ENCODE assay signal across 12 cellular contexts in genomic region chr3:126835472-126836219, GRCh38.
DNase-seq lines count a peak whose midpoint lies in the region; ATAC-seq and TF ChIP-seq lines count a peak whose summit lies in the region.
"Had no signal": no experiment of that assay in that cellular context is flagged by ENCODE, and none has a peak within 500 bp of the region (broad histone marks: within the 10 kb centered on the region; RNA-seq: fewer than 3 reads in every experiment).

No MANE protein-coding gene starts in this region.

- no peak for TF ChIP-seq POLR2A in HCT116 (IDR thresholded peaks at IDR 0.05; ENCODE audit: borderline replicate concordance, extremely low read depth, insufficient read depth, insufficient read length)

- no peak overlapping the region for H3K4me3 ChIP-seq in HCT116 (replicated peaks in 1 of 2; ENCODE audit: low read depth in 1 of 2, low read length in 2 of 2)
- H3K4me3 ChIP-seq: coronary artery, vagina had no signal

- no peak overlapping the region for H3K27ac ChIP-seq in HCT116 (ENCODE audit: low read depth, low read length)
- H3K27ac ChIP-seq: coronary artery, vagina had no signal

- TF ChIP-seq CTCF in HCT116 (IDR thresholded peaks at IDR 0.05 in 2 of 3, conservative IDR thresholded peaks at IDR 0.05 in 1 of 3; ENCODE audit: borderline replicate concordance in 1 of 3, insufficient read depth in 1 of 3, low read depth in 2 of 3, low read length in 2 of 3): 0 out of 6 replicates have a peak, but pooled peaks of 1 of the 3 experiments have one; percentile 22

- H3K9ac ChIP-seq in HCT116 (ENCODE audit: low read length): no peak overlapping the region

- DNase-seq in A172 (ENCODE audit: low spot score): peak; percentile 68
- no peak for DNase-seq in HCT116 (ENCODE audit: low read depth, low spot score)
- DNase-seq in astrocyte of the hippocampus (ENCODE audit: low read depth, low spot score): peak; percentile 62
- peak; percentile 39 for DNase-seq in left kidney (ENCODE audit: low read depth, low spot score)
- DNase-seq in T-helper 9 cell: no peak
- DNase-seq in stimulated activated CD8-positive, alpha-beta memory T cell treated with anti-CD3 and anti-CD28 coated beads, Interleukin-4, amount 100 ng/mL, for 48 hours: no peak
- DNase-seq: Kasumi-1, RPMI8226 had no signal

- no TSS peak for BruUV-seq in HCT116 (replicated peaks; lab: Mats Ljungman, UMichigan)

- intact Hi-C loops in HCT116 (cut with micrococcal nuclease): no loop called here

- no peaks in the 10 kb centered on the region for H3K79me2 ChIP-seq in HCT116 (ENCODE audit: insufficient read depth, low read length)

- CTCF ChIA-PET in HCT116 (lab: Charles Lee): no interaction called here

- POLR2A ChIA-PET in HCT116 (lab: Charles Lee): no interaction called here

- H3K36me3 ChIP-seq in HCT116 (ENCODE audit: control insufficient read depth in 1 of 2, insufficient read depth in 2 of 2, low read length in 2 of 2): no peaks in the 10 kb centered on the region
- H3K36me3 ChIP-seq: vagina had no signal

- no peak for TF ChIP-seq RAD21 in HCT116 (IDR thresholded peaks at IDR 0.05; ENCODE audit: low read depth)

- peak; percentile 61; the same call in 1 of the 2 replicates for ATAC-seq in HCT116
- ATAC-seq in HG02763 (IDR thresholded peaks at IDR 0.05; ENCODE audit: unreplicated experiment): no peak
- ATAC-seq in HG03565 (IDR thresholded peaks at IDR 0.05; ENCODE audit: unreplicated experiment): no peak

- H3K9me2 ChIP-seq in HCT116 (ENCODE audit: insufficient read depth): no peaks in the 10 kb centered on the region

- H2AFZ ChIP-seq in HCT116 (ENCODE audit: low read depth, low read length, poor library complexity, severe bottlenecking): no peak overlapping the region

- H4K20me1 ChIP-seq in HCT116 (ENCODE audit: insufficient read depth): no peaks in the 10 kb centered on the region

- no peaks in the 10 kb centered on the region for H3K27me3 ChIP-seq in HCT116 (ENCODE audit: insufficient read depth, low read length)
- H3K27me3 ChIP-seq: vagina had no signal

- H3K4me1 ChIP-seq in HCT116 (ENCODE audit: control insufficient read depth in 1 of 2, insufficient read depth in 2 of 2, low read length in 2 of 2): peaks cover 0 to 16% of the 10 kb centered on the region in 2 experiments; a peak in 2 of 4 replicates

- no peaks in the 10 kb centered on the region for H3K9me3 ChIP-seq in HCT116 (ENCODE audit: control insufficient read depth in 1 of 2, insufficient read depth in 1 of 2, low read depth in 1 of 2, low read length in 2 of 2)
- H3K9me3 ChIP-seq: vagina had no signal

- RAD21 ChIA-PET in HCT116 (lab: Charles Lee; ENCODE audit: low non-redundant PET in 1 of 2, low total read pairs in 2 of 2, uncharacterized antibody in 2 of 2, unreplicated experiment in 2 of 2): no interaction called here

- H3K4me2 ChIP-seq in HCT116 (ENCODE audit: low read length): peak overlapping the region; percentile 28

TF ChIP-seq in HCT116, 20 proteins besides CTCF, POLR2A, EP300 and RAD21:
- TF ChIP-seq ZNF274 (IDR thresholded peaks at IDR 0.05; ENCODE audit: low read depth, low read length) (no peak), FOSL1 (IDR thresholded peaks at IDR 0.05; ENCODE audit: low read depth) (no peak), ELF1 (IDR thresholded peaks at IDR 0.05; ENCODE audit: borderline replicate concordance, low read depth) (no peak), SP1 (IDR thresholded peaks at IDR 0.05; ENCODE audit: low read depth) (no peak), CBX3 (IDR thresholded peaks at IDR 0.05; ENCODE audit: low read depth) (no peak), REST (IDR thresholded peaks at IDR 0.05; ENCODE audit: low read depth) (no peak), ZBTB33 (IDR thresholded peaks at IDR 0.05; ENCODE audit: extremely low read depth, insufficient replicate concordance, low read length) (no peak), SIN3A (IDR thresholded peaks at IDR 0.05; ENCODE audit: low read depth) (no peak), EGR1 (IDR thresholded peaks at IDR 0.05; ENCODE audit: low read depth) (no peak)

Comparison
In these comparisons a context has a peak if more than half of its experiments do, and no peak if none do; other contexts are left out.
1. DNase-seq: peak in A172 (single experiment), astrocyte of the hippocampus (single experiment) and left kidney (single experiment); none in HCT116 (single experiment), T-helper 9 cell (single experiment) and stimulated activated CD8-positive, alpha-beta memory T cell treated with anti-CD3 and anti-CD28 coated beads, Interleukin-4, amount 100 ng/mL, for 48 hours (single experiment).